In the genomic region with DNA sequence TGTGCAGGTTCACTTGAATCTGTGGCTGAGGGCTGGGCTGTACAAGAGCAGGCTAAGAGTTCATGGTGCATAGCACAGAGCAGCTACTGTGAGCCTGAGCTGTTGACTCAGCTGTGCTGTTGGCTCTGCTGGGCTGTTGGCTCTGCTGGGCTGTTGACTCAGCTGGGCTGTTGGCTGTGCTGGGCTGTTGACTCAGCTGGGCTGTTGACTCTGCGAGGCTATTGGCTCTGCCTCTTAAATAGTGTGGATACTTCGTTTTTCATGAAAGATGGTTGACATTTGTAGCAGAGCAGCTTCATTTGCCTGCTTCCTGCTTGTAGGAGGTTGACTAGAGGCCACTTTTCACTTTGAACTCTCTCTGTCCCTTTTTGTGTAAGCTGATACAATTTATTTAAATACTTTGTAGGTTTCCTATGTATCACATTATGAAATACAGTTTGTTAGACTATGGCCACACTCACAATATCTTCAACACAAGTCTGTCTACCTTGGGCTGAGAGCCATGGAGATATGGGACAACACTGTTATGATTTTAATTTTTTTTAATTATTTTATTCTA, we compare ENCODE assay signal across 11 cellular contexts. TPM values are rescaled to one million over a fixed set of nuclear protein-coding genes. Genes with fewer than 3 reads are reported as not detected.
DNase-seq lines count a peak whose midpoint lies in the region; ATAC-seq, FAIRE-seq and TF ChIP-seq lines count a peak whose summit lies in the region.
"Had no signal": no experiment of that assay in that cellular context is flagged by ENCODE, and none has a peak within 500 bp of the region (broad histone marks: within the 10 kb centered on the region; RNA-seq: fewer than 3 reads in every experiment).

No MANE protein-coding gene starts in this region.

- TF ChIP-seq POLR2A in K562 (conservative IDR thresholded peaks at IDR 0.05), result no peak

- WGBS in K562 (ENCODE audit: insufficient coverage, low coverage, missing lambda C conversion rate), result 13% methylated on average over 2 of the region's 2 CpGs
- WGBS in liver, result 22% methylated on average over 2 of the region's 2 CpGs

- no peak for TF ChIP-seq EP300 in K562 (IDR thresholded peaks at IDR 0.05; ENCODE audit: low read length)

- no peak overlapping the region for H3K27ac ChIP-seq in K562 (ENCODE audit: extremely low read depth, low read depth, low read length)
- H3K27ac ChIP-seq in liver (ENCODE audit: low read depth in 1 of 2, low read length in 2 of 2), result no peak overlapping the region
- H3K27ac ChIP-seq: SK-N-MC had no signal

- H3K4me3 ChIP-seq in K562, result no peak overlapping the region
- H3K4me3 ChIP-seq in liver (ENCODE audit: low read depth in 1 of 3, low read length in 3 of 3), result peak overlapping the region in 1 of 3 donors; percentile 1
- H3K4me3 ChIP-seq in H7 (ENCODE audit: insufficient read depth, low read depth, low read length), result no peak overlapping the region
- H3K4me3 ChIP-seq: SK-N-MC had no signal

- TF ChIP-seq RAD21 in K562 (CRISPR knock-in tag; conservative IDR thresholded peaks at IDR 0.05 in 1 of 2, IDR thresholded peaks at IDR 0.05 in 1 of 2) (no peak), liver (IDR thresholded peaks at IDR 0.05) (no peak)

- FAIRE-seq in K562 (lab: Jason Lieb, UNC), result no peak

- H3K9me1 ChIP-seq in K562 (ENCODE audit: control insufficient read depth, insufficient read depth, low read length), result no peaks in the 10 kb centered on the region

- no peak overlapping the region for H3K4me2 ChIP-seq in K562 (ENCODE audit: insufficient read depth, low read length)

- H3K79me2 ChIP-seq in K562 (ENCODE audit: control insufficient read depth, insufficient read depth, low read length), result no peaks in the 10 kb centered on the region

- peak; percentile 47 for DNase-seq in EL
- peak; percentile 91 for DNase-seq in NCI-H2029 (lab: John Stamatoyannopoulos, UW)
- DNase-seq in K562 (ENCODE audit: extremely low read depth in 1 of 4, low spot score in 3 of 4), result no peak
- DNase-seq in SKM-1 treated with dmso at 0.1 percent for 144 hours (lab: John Stamatoyannopoulos, UW; ENCODE audit: unreplicated experiment), result no peak
- DNase-seq in H7, result no peak
- DNase-seq in NCI-H1105 (lab: John Stamatoyannopoulos, UW), result no peak
- DNase-seq: activated CD4-positive, alpha-beta T cell treated with anti-CD3 and anti-CD28 coated beads, Interleukin-2, amount 50 U/mL, for 4 hours; midbrain had no signal

- no peak overlapping the region for H3K9ac ChIP-seq in K562 (ENCODE audit: insufficient read depth in 1 of 2, low read depth in 2 of 2, low read length in 2 of 2)
- no peak overlapping the region for H3K9ac ChIP-seq in liver (ENCODE audit: low read depth in 1 of 2, low read length in 2 of 2)

- in situ Hi-C loops in K562 (cut with MboI), result no loop called here

- BruUV-seq in K562 (replicated peaks; lab: Mats Ljungman, UMichigan), result no TSS peak

- peaks cover 0 to 3% of the 10 kb centered on the region in 2 experiments; a peak in 1 of 5 replicates for H3K4me1 ChIP-seq in K562 (replicated peaks in 1 of 2; ENCODE audit: control insufficient read depth in 2 of 2, insufficient read depth in 2 of 2, low read length in 2 of 2)
- H3K4me1 ChIP-seq in liver (ENCODE audit: control insufficient read depth in 4 of 4, insufficient read depth in 4 of 4, low read length in 3 of 4), result no peaks in the 10 kb centered on the region

- POLR2A ChIA-PET in K562 (lab: Yijun Ruan, JAX), result interaction anchor here (0.7 to 1.5 kb wide), 3 partner anchors 9 to 635 kb away, joined by 3 to 5 read pairs (median 4); a partner anchor contains a TSS

- no peak for ATAC-seq in K562
- no peak for ATAC-seq in HG02678 (IDR thresholded peaks at IDR 0.05; ENCODE audit: unreplicated experiment)

- H4K20me1 ChIP-seq in K562 (replicated peaks; ENCODE audit: control insufficient read depth, insufficient read depth, low read length), result no peaks in the 10 kb centered on the region

- no peak for TF ChIP-seq CTCF in K562 (IDR thresholded peaks at IDR 0.05 in 2 of 3, conservative IDR thresholded peaks at IDR 0.05 in 1 of 3; ENCODE audit: insufficient read depth in 2 of 3, low read depth in 1 of 3, low read length in 3 of 3)
- TF ChIP-seq CTCF in liver (IDR thresholded peaks at IDR 0.05; ENCODE audit: low read depth, low read length, missing input control), result no peak

- H3K9me3 ChIP-seq in K562 (replicated peaks; ENCODE audit: control insufficient read depth, insufficient read depth, low read depth, low read length) (no peaks in the 10 kb centered on the region), liver (ENCODE audit: control insufficient read depth in 4 of 4, low read length in 3 of 4) (peaks cover 0 to 8% (median 4%) of the 10 kb centered on the region in 4 donors)

- H3K36me3 ChIP-seq in K562 (ENCODE audit: control insufficient read depth, insufficient read depth, low read length) (no peaks in the 10 kb centered on the region), liver (ENCODE audit: control insufficient read depth in 4 of 4, insufficient read depth in 3 of 4, low read depth in 1 of 4, low read length in 3 of 4) (no peaks in the 10 kb centered on the region), H7 (replicated peaks; ENCODE audit: control insufficient read depth, insufficient read depth, low read length) (no peaks in the 10 kb centered on the region)

- CTCF ChIA-PET in K562 (lab: Yijun Ruan, JAX; ENCODE audit: low intra/inter-chr PET ratio), result interaction anchor here (0.7 kb wide), 1 partner anchor 19 kb away, joined by 4 read pairs; no protein-coding TSS in a partner anchor

- H3K27me3 ChIP-seq in K562 (ENCODE audit: control insufficient read depth in 2 of 2, insufficient read depth in 2 of 2, low read length in 2 of 2), result no peaks in the 10 kb centered on the region; a peak in 1 of 5 replicates
- no peaks in the 10 kb centered on the region for H3K27me3 ChIP-seq in liver (ENCODE audit: control insufficient read depth in 4 of 4, insufficient read depth in 4 of 4, low read length in 3 of 4)
- no peaks in the 10 kb centered on the region for H3K27me3 ChIP-seq in H7 (ENCODE audit: control insufficient read depth, insufficient read depth, low read length)

- H2AFZ ChIP-seq in K562 (ENCODE audit: low read depth, low read length), result no peak overlapping the region

- intact Hi-C loops in K562 (cut with micrococcal nuclease), result no loop called here

TF ChIP-seq in K562, 482 proteins besides CTCF, POLR2A, EP300 and RAD21 (continues in another document):
- no peak for TF ChIP-seq TAF1 (IDR thresholded peaks at IDR 0.05; ENCODE audit: control insufficient read depth, extremely low read depth, insufficient read depth, low read length, severe bottlenecking)
- peak; percentile 67 for TF ChIP-seq RBM25 (IDR thresholded peaks at IDR 0.05; ENCODE audit: low read depth, low read length, severe bottlenecking)

TF ChIP-seq in liver, 16 proteins besides CTCF, POLR2A, EP300 and RAD21:
- peak; percentile 95 for TF ChIP-seq FOXA2 (IDR thresholded peaks at IDR 0.05)
- TF ChIP-seq NR2F2 (IDR thresholded peaks at IDR 0.05), result no peak
- peak; percentile 90 for TF ChIP-seq FOXA1 (IDR thresholded peaks at IDR 0.05)

RNA-seq across cellular contexts. Expression of a gene that starts 40.3 kb away (rescaled TPM):
- total RNA-seq in K562 (2011; cell fraction: chromatin; rRNA removed; ENCODE audit: low replicate concordance), result 85.7 and 196 TPM in 2 replicates
- 118 and 124 TPM in 2 replicates for total RNA-seq in K562 (2011; cell fraction: nucleolus; rRNA removed)
- total RNA-seq in K562 (2011; cell fraction: nucleoplasm; rRNA removed), result 119 and 147 TPM in 2 replicates
- 46.2 and 66.4 TPM in 2 replicates for total RNA-seq in K562 (2014; rRNA removed)
- 26.2 and 29.5 TPM in 2 replicates for total RNA-seq in K562 (2014; rRNA removed; fragmentation: Illumina TruSeq; extraction: Trizol)
- total RNA-seq in K562 (2015; rRNA removed; fragmentation: Illumina TruSeq; extraction: Trizol), result 34.2 and 36.9 TPM in 2 replicates
- 62.9 and 70.1 TPM in 2 replicates for total RNA-seq in K562 (2021)
- polyA plus RNA-seq in K562 (2011; rRNA removed), result 18.5 and 18.8 TPM in 2 replicates
- polyA plus RNA-seq in K562 (2011; cell fraction: cytosol; rRNA removed), result 23.2 and 35.3 TPM in 2 replicates
- 34.8 and 58.2 TPM in 2 replicates for polyA plus RNA-seq in K562 (2011; cell fraction: nucleus; rRNA removed)
- polyA plus RNA-seq in K562 (2012), result 35.0 and 35.7 TPM in 2 replicates
- polyA plus RNA-seq in K562 (2014; fragmentation: Illumina TruSeq; extraction: Trizol), result 30.8 and 43.5 TPM in 2 replicates
- 1 to 10 TPM; 4.1 to 5.4 TPM for polyA plus RNA-seq in K562 (2014; fragmentation: Nextera tagmentation; extraction: Ambion mirVana)
- 24.6 and 28.5 TPM in 2 replicates for polyA plus RNA-seq in K562 (2014; rRNA removed)
- polyA minus RNA-seq in K562 (2011; rRNA and poly(A)+ RNA removed), result 39.0 and 67.5 TPM in 2 replicates
- polyA minus RNA-seq in K562 (2011; cell fraction: cytosol; rRNA and poly(A)+ RNA removed), result 65.5 and 70.9 TPM in 2 replicates
- 35.1 and 42.3 TPM in 2 replicates for polyA minus RNA-seq in K562 (2011; cell fraction: nucleus; rRNA and poly(A)+ RNA removed)
- 10 to 100 TPM in 1 of 2 donors, 1 to 10 TPM in 1; 1.8 to 46.3 TPM for total RNA-seq in liver
- 1 to 10 TPM in 1 of 2 donors, under 1 TPM in 1; 0.88 to 1.8 TPM for polyA plus RNA-seq in liver
- total RNA-seq in H7 (2014; rRNA removed; shearing (Covaris generic)), result 81.5 and 82.6 TPM in 2 replicates

RNA-seq across cellular contexts. Expression of a gene that starts 48.4 kb away (rescaled TPM):
- 40.2 and 114 TPM in 2 replicates for total RNA-seq in K562 (2011; cell fraction: chromatin; rRNA removed; ENCODE audit: low replicate concordance)
- 54.3 and 65.4 TPM in 2 replicates for total RNA-seq in K562 (2011; cell fraction: nucleolus; rRNA removed)
- 51.5 and 63.2 TPM in 2 replicates for total RNA-seq in K562 (2011; cell fraction: nucleoplasm; rRNA removed)
- total RNA-seq in K562 (2014; rRNA removed) (6.9 and 11.0 TPM in 2 replicates), K562 (2014; rRNA removed; fragmentation: Illumina TruSeq; extraction: Trizol) (4.9 and 6.8 TPM in 2 replicates), K562 (2015; rRNA removed; fragmentation: Illumina TruSeq; extraction: Trizol) (5.6 and 6.1 TPM in 2 replicates), K562 (2021) (22.3 and 23.7 TPM in 2 replicates), liver (1 to 10 TPM in 1 of 2 donors, under 1 TPM in 1; 0.47 to 1.1 TPM)
- polyA plus RNA-seq in K562 (2011; rRNA removed) (9.2 and 15.1 TPM in 2 replicates), K562 (2014; fragmentation: Illumina TruSeq; extraction: Trizol) (15.4 and 18.8 TPM in 2 replicates), K562 (2014; fragmentation: Nextera tagmentation; extraction: Ambion mirVana) (under 1 TPM; 0.66 to 0.81 TPM), K562 (2014; rRNA removed) (11.7 and 13.9 TPM in 2 replicates), liver (1 to 10 TPM in 1 of 2 donors, under 1 TPM in 1; 0.51 to 1.0 TPM)
- 8.2 and 11.8 TPM in 2 replicates for polyA plus RNA-seq in K562 (2011; cell fraction: cytosol; rRNA removed)
- polyA plus RNA-seq in K562 (2011; cell fraction: nucleus; rRNA removed), result 36.8 and 72.7 TPM in 2 replicates
- 12.0 and 19.4 TPM in 2 replicates for polyA plus RNA-seq in K562 (2012)
- 7.5 and 9.7 TPM in 2 replicates for polyA minus RNA-seq in K562 (2011; rRNA and poly(A)+ RNA removed)
- 12.4 and 14.4 TPM in 2 replicates for polyA minus RNA-seq in K562 (2011; cell fraction: cytosol; rRNA and poly(A)+ RNA removed)
- 10.1 and 11.4 TPM in 2 replicates for polyA minus RNA-seq in K562 (2011; cell fraction: nucleus; rRNA and poly(A)+ RNA removed)
- total RNA-seq in H7 (2014; rRNA removed; shearing (Covaris generic)), result 6.2 and 6.6 TPM in 2 replicates

Comparison
In these comparisons a context has a peak if more than half of its experiments do, and no peak if none do; other contexts are left out.
1. DNase-seq: peak in EL (single experiment) and NCI-H2029 (single experiment); none in K562 (0 of 4), SKM-1 treated with dmso at 0.1 percent for 144 hours (single experiment), H7 (single experiment) and NCI-H1105 (single experiment).